ENCODE assay signal across 25 cellular contexts in genomic region chr16:82846806-82847205, GRCh38.
"Had no signal": no experiment of that assay in that cellular context is flagged by ENCODE, and none has a peak within 500 bp of the region (broad histone marks: within the 10 kb centered on the region; RNA-seq: fewer than 3 reads in every experiment).

No MANE protein-coding gene starts in this region.

- H3K4me1 ChIP-seq: right lobe of liver, uterus had no signal

- H3K27ac ChIP-seq: ascending aorta, neutrophil, right lobe of liver, skin epidermis, thoracic aorta, uterus had no signal

- ATAC-seq: effector memory CD8-positive, alpha-beta T cell; left cardiac atrium; left ventricle myocardium superior; right lobe of liver had no signal

- H3K4me3 ChIP-seq: ascending aorta, right lobe of liver, skin epidermis, thoracic aorta, uterus had no signal

- H3K9me3 ChIP-seq: ascending aorta, neutrophil, right lobe of liver, thoracic aorta had no signal

- DNase-seq: activated CD4-positive, alpha-beta memory T cell treated with anti-CD3 and anti-CD28 coated beads for 36 hours; activated CD4-positive, alpha-beta T cell treated with anti-CD3 and anti-CD28 coated beads, Interleukin-2, amount 10 ng/mL, durations not matched to agents 24 days and 14 days; activated CD4-positive, CD25-positive, alpha-beta regulatory T cell treated with anti-CD3 and anti-CD28 coated beads, Interleukin-2, amount 50 U/mL, for 72 hours; activated CD8-positive, alpha-beta memory T cell treated with anti-CD3 and anti-CD28 coated beads, Interleukin-2, amount 50 U/mL, for 48 hours; activated gamma-delta T cell; activated naive CD4-positive, alpha-beta T cell treated with anti-CD3 and anti-CD28 coated beads, Interleukin-2, amount 10 ng/mL, durations not matched to agents 7 days and 5 days; activated naive CD8-positive, alpha-beta T cell treated with anti-CD3 and anti-CD28 coated beads, Interleukin-2, amount 10 ng/mL, durations not matched to agents 7 days and 5 days; activated T-cell treated with anti-CD3 and anti-CD28 coated beads, Interleukin-2, amount 50 U/mL, for 24 hours; caudate nucleus; cortex of kidney; effector memory CD8-positive, alpha-beta T cell; foreskin melanocyte; islet precursor cell; left cardiac atrium; left ventricle myocardium superior; right lobe of liver; stimulated activated CD4-positive, alpha-beta T cell treated with anti-CD3 and anti-CD28 coated beads, Interleukin-12 subunit alpha, Interleukin-12 subunit beta, amount 100 ng/mL, for 4 hours; stimulated activated CD4-positive, alpha-beta T cell treated with anti-CD3 and anti-CD28 coated beads, Interleukin-4, amount 100 ng/mL, for 1 hour; T1000; trophoblast cell; uterus had no signal

- H3K36me3 ChIP-seq: ascending aorta, neutrophil, right lobe of liver, thoracic aorta, uterus had no signal

- H3K27me3 ChIP-seq: ascending aorta, neutrophil, right lobe of liver, uterus had no signal
